14 cellular contexts compared by ENCODE assay signal in genomic region chr10:14371616-14372015, GRCh38. TPM values are rescaled to one million over a fixed set of nuclear protein-coding genes. Genes with fewer than 3 reads are reported as not detected.
DNase-seq lines count a peak whose midpoint lies in the region; ATAC-seq and TF ChIP-seq lines count a peak whose summit lies in the region.
"Had no signal": no experiment of that assay in that cellular context is flagged by ENCODE, and none has a peak within 500 bp of the region (broad histone marks: within the 10 kb centered on the region; RNA-seq: fewer than 3 reads in every experiment).

No MANE protein-coding gene starts in this region.

- no peak for ATAC-seq in left ventricle myocardium superior
- ATAC-seq: A549, T-cell had no signal

- peak overlapping the region; percentile 33 to 90 (median 81) for H3K4me3 Mint-ChIP-seq in nephron
- H3K4me3 Mint-ChIP-seq: CD4-positive, alpha-beta T cell; T-cell had no signal

- intact Hi-C loops in left ventricle myocardium superior (cut with micrococcal nuclease): no loop called here

- POLR2A ChIA-PET in HEK293T (lab: Yijun Ruan, JAX): no interaction called here

- CTCF ChIA-PET in HEK293T (lab: Yijun Ruan, JAX): interaction anchor here (1.3 kb wide), 1 partner anchor 14 kb away, joined by 4 read pairs; no protein-coding TSS in a partner anchor

- no peaks in the 10 kb centered on the region for H3K9me3 Mint-ChIP-seq in nephron
- H3K9me3 Mint-ChIP-seq: CD4-positive, alpha-beta T cell; T-cell had no signal

- H3K27ac Mint-ChIP-seq in nephron: peak overlapping the region; percentile 41 to 73 (median 68)
- H3K27ac Mint-ChIP-seq: CD4-positive, alpha-beta T cell; T-cell had no signal

- no peaks in the 10 kb centered on the region for H3K36me3 Mint-ChIP-seq in nephron (ENCODE audit: low read depth)
- H3K36me3 Mint-ChIP-seq: T-cell had no signal

- H3K4me1 Mint-ChIP-seq in nephron: peaks cover 49% of the 10 kb centered on the region

- DNase-seq in DMS 273 (lab: John Stamatoyannopoulos, UW; ENCODE audit: unreplicated experiment) (peak; percentile 89), NCI-H1694 (lab: John Stamatoyannopoulos, UW) (peak; percentile 64), NCI-H82 treated with DMSO at 0.1 percent for 48 hours (lab: John Stamatoyannopoulos, UW; ENCODE audit: unreplicated experiment) (peak; percentile 1), MV-4-11 (lab: John Stamatoyannopoulos, UW) (no peak), HEK293T (ENCODE audit: extremely low spot score) (no peak), left ventricle myocardium superior (no peak)
- DNase-seq: CD4-positive, alpha-beta T cell; HCEC 1CT; NCI-H1092 treated with DMSO at 0.1 percent for 48 hours; NCI-H187; NCI-H510A; T-cell had no signal

- no peak for TF ChIP-seq CTCF in nephron (IDR thresholded peaks at IDR 0.05; ENCODE audit: unreplicated experiment in 3 of 3)

- peaks cover 14% of the 10 kb centered on the region for H3K27me3 Mint-ChIP-seq in nephron (ENCODE audit: low read depth)

TF ChIP-seq in HEK293T, 16 proteins besides CTCF, POLR2A, EP300 and RAD21:
- no peak for TF ChIP-seq ZNF384 (IDR thresholded peaks at IDR 0.05)
- TF ChIP-seq L3MBTL2 (conservative IDR thresholded peaks at IDR 0.05): no peak
- no peak for TF ChIP-seq CTBP1 (IDR thresholded peaks at IDR 0.05; ENCODE audit: borderline replicate concordance)
- no peak for TF ChIP-seq HDGF (IDR thresholded peaks at IDR 0.05; ENCODE audit: borderline replicate concordance)
- TF ChIP-seq ARNT (IDR thresholded peaks at IDR 0.05): no peak
- no peak for TF ChIP-seq ELF4 (IDR thresholded peaks at IDR 0.05)
- no peak for TF ChIP-seq TARDBP (IDR thresholded peaks at IDR 0.05)
- no peak for TF ChIP-seq BHLHE40 (IDR thresholded peaks at IDR 0.05; ENCODE audit: borderline replicate concordance)
- TF ChIP-seq SUZ12 (IDR thresholded peaks at IDR 0.05): no peak
- no peak for TF ChIP-seq SP1 (IDR thresholded peaks at IDR 0.05)
- no peak for TF ChIP-seq FOXA1 (IDR thresholded peaks at IDR 0.05)
- TF ChIP-seq, protein P1, sequence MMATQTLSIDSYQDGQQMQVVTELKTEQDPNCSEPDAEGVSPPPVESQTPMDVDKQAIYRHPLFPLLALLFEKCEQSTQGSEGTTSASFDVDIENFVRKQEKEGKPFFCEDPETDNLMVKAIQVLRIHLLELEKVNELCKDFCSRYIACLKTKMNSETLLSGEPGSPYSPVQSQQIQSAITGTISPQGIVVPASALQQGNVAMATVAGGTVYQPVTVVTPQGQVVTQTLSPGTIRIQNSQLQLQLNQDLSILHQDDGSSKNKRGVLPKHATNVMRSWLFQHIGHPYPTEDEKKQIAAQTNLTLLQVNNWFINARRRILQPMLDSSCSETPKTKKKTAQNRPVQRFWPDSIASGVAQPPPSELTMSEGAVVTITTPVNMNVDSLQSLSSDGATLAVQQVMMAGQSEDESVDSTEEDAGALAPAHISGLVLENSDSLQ (IDR thresholded peaks at IDR 0.05): no peak
- no peak for TF ChIP-seq FOXM1 (IDR thresholded peaks at IDR 0.05; ENCODE audit: borderline replicate concordance)
- TF ChIP-seq NFRKB (IDR thresholded peaks at IDR 0.05): no peak

RNA-seq across cellular contexts. Expression of gene FRMD4A, which starts 40.9 kb away (rescaled TPM):
- 43.3 TPM for total RNA-seq in left ventricle myocardium superior

Comparison
In these comparisons a context has a peak if more than half of its experiments do, and no peak if none do; other contexts are left out.
1. DNase-seq: peak in DMS 273 (single experiment), NCI-H1694 (single experiment) and NCI-H82 treated with DMSO at 0.1 percent for 48 hours (single experiment); none in MV-4-11 (single experiment), HEK293T (single experiment) and left ventricle myocardium superior (single experiment).